8 cellular contexts compared by ENCODE assay signal in genomic region chr14:77760381-77761204, GRCh38. TPM values are rescaled to one million over a fixed set of nuclear protein-coding genes. Genes with fewer than 3 reads are reported as not detected.
DNase-seq lines count a peak whose midpoint lies in the region; ATAC-seq, FAIRE-seq and TF ChIP-seq lines count a peak whose summit lies in the region.

Gene SNW1 (minus strand): TSS chr14:77761156. CDS start chr14:77761127, 29 bp downstream.

- H2AK5ac ChIP-seq in H1 (ENCODE audit: low read depth, low read length), result no peak within 1 kb of the TSS

- peak; percentile 92 for ATAC-seq in GM19035 (IDR thresholded peaks at IDR 0.05; ENCODE audit: unreplicated experiment)
- ATAC-seq in HG03354 (IDR thresholded peaks at IDR 0.05; ENCODE audit: poor library complexity, severe bottlenecking, unreplicated experiment), result peak; percentile 92
- ATAC-seq in memory B cell (ENCODE audit: low read depth), result peak; percentile 89

- no peak within 1 kb of the TSS for H3K23ac ChIP-seq in H1 (ENCODE audit: insufficient read length)

- DNase-seq in BE2C, result peak; percentile 94
- peak; percentile 86 for DNase-seq in NCI-H82 treated with DMSO at 0.1 percent for 48 hours (lab: John Stamatoyannopoulos, UW; ENCODE audit: unreplicated experiment)
- DNase-seq in activated CD8-positive, alpha-beta memory T cell treated with anti-CD3 and anti-CD28 coated beads for 4 hours (ENCODE audit: low read depth in 2 of 2), result peak; percentile 85 to 90
- DNase-seq in H1 (ENCODE audit: low read depth in 1 of 2, low spot score in 2 of 2), result peak; percentile 83 to 88
- peak; percentile 76 to 90 for DNase-seq in memory B cell (ENCODE audit: low spot score in 2 of 2)
- DNase-seq in stimulated activated CD8-positive, alpha-beta memory T cell treated with anti-CD3 and anti-CD28 coated beads, Interleukin-12 subunit alpha, Interleukin-12 subunit beta, amount 100 ng/mL, for 24 hours (ENCODE audit: extremely low read depth), result peak; percentile 79

- no peak within 1 kb of the TSS for H4K91ac ChIP-seq in H1 (replicated peaks; ENCODE audit: insufficient read length, low read length)

- peak within 1 kb of the TSS; percentile 99 for H3K4me3 ChIP-seq in BE2C (ENCODE audit: low read depth, low read length)
- peak within 1 kb of the TSS; percentile 87 to 100 (median 100) for H3K4me3 ChIP-seq in H1 (ENCODE audit: extremely low read depth in 1 of 4, insufficient read depth in 2 of 4, low read depth in 3 of 4, low read length in 4 of 4)

- H3K23me2 ChIP-seq in H1 (ENCODE audit: low read depth, low read length), result peaks cover 5% of the 10 kb centered on the region

- H3K27ac ChIP-seq in H1 (ENCODE audit: low read depth, low read length), result peak within 1 kb of the TSS; percentile 93

- H2BK12ac ChIP-seq in H1 (ENCODE audit: low read depth, low read length), result no peak within 1 kb of the TSS; the same call in 1 of the 2 replicates

- peak within 1 kb of the TSS; percentile 96 for H4K8ac ChIP-seq in H1 (ENCODE audit: extremely low read depth, insufficient read depth, low read length)

- H3K79me2 ChIP-seq in H1 (ENCODE audit: control insufficient read depth in 1 of 2, insufficient read depth in 2 of 2, low read length in 2 of 2), result peaks cover 10 to 46% of the 10 kb centered on the region in 2 experiments

- peak within 1 kb of the TSS; percentile 67 for H2BK5ac ChIP-seq in H1 (ENCODE audit: low read depth, low read length)

- no peak within 1 kb of the TSS for H2BK20ac ChIP-seq in H1 (ENCODE audit: low read length)

- H3K14ac ChIP-seq in H1 (ENCODE audit: insufficient read length), result no peak within 1 kb of the TSS

- H3K4me1 ChIP-seq in BE2C (peaks cover 4% of the 10 kb centered on the region; the same call in 1 of the 2 replicates), H1 (replicated peaks in 1 of 4; ENCODE audit: control insufficient read depth in 3 of 4, insufficient read depth in 4 of 4, low read length in 3 of 4) (peaks cover 1 to 13% (median 7%) of the 10 kb centered on the region in 4 experiments; a peak in 4 of 7 replicates)

- CTCF ChIA-PET in H1 (lab: Charles Lee; ENCODE audit: partially characterized antibody), result interaction anchor here (0.6 to 5.0 kb wide), 15 partner anchors 9 to 102 kb away, joined by 3 to 27 read pairs (median 5); partner anchors contain the start of gene ADCK1

- no peak for TF ChIP-seq EP300 in H1 (IDR thresholded peaks at IDR 0.05; ENCODE audit: borderline replicate concordance in 1 of 2, low read depth in 2 of 2, low read length in 2 of 2)

- peak; percentile 75 for FAIRE-seq in H1 (lab: Jason Lieb, UNC)

- H3K4ac ChIP-seq in H1 (replicated peaks; ENCODE audit: insufficient read length, low read depth, low read length), result no peak within 1 kb of the TSS

- peak within 1 kb of the TSS; percentile 76 for H3K18ac ChIP-seq in H1 (ENCODE audit: extremely low read depth, low read length)

- POLR2A ChIA-PET in H1 (lab: Charles Lee; ENCODE audit: partially characterized antibody), result interaction anchor here (0.6 to 2.2 kb wide), 12 partner anchors 8 to 121 kb away, joined by 3 to 7 read pairs (median 4); partner anchors contain the start of genes ADCK1 and SLIRP

- peak within 1 kb of the TSS; percentile 85 for H4K5ac ChIP-seq in H1 (ENCODE audit: insufficient read length, low read depth, low read length)

- H2BK15ac ChIP-seq in H1 (ENCODE audit: low read length), result 0 out of 2 replicates have a peak within 1 kb of the TSS, but pooled peaks have one; percentile 97

- H3K9me3 Mint-ChIP-seq in memory B cell, result no peaks in the 10 kb centered on the region

- 2% methylated on average over 60 of the region's 60 CpGs; no CpG with 5 or more reads in 1 of the 2 experiments for WGBS in H1 (ENCODE audit: extremely low coverage in 1 of 2, insufficient coverage in 1 of 2, insufficient read length in 1 of 2, insufficient replicate concordance in 2 of 2, low coverage in 1 of 2, low lambda C conversion rate in 2 of 2, missing lambda C conversion rate in 1 of 2), 2 experiments

- peak within 1 kb of the TSS; percentile 74 to 98 (median 93) for H3K9ac ChIP-seq in H1 (replicated peaks in 1 of 4; ENCODE audit: extremely low read depth in 1 of 4, low read depth in 3 of 4, low read length in 3 of 4)

- TF ChIP-seq RAD21 in H1 (IDR thresholded peaks at IDR 0.05 in 1 of 2, conservative IDR thresholded peaks at IDR 0.05 in 1 of 2; ENCODE audit: low read depth in 2 of 2, low read length in 2 of 2), result no peak

- H3K27ac Mint-ChIP-seq in memory B cell, result peak within 1 kb of the TSS; percentile 97

- peaks cover 8% of the 10 kb centered on the region for H3K36me3 Mint-ChIP-seq in memory B cell

- TF ChIP-seq POLR2A in H1 (IDR thresholded peaks at IDR 0.05; ENCODE audit: control extremely low read depth in 1 of 2, low read depth in 2 of 2, low read length in 2 of 2), result peak; percentile 59 to 79

- peak within 1 kb of the TSS; percentile 86 to 93 for H3K4me2 ChIP-seq in H1 (ENCODE audit: insufficient read depth in 1 of 2, low read depth in 2 of 2, low read length in 2 of 2)

- peak within 1 kb of the TSS; percentile 99 for H2AFZ ChIP-seq in H1 (ENCODE audit: low read length)

- H3K27me3 Mint-ChIP-seq in memory B cell, result no peaks in the 10 kb centered on the region

- no peak within 1 kb of the TSS for H2BK120ac ChIP-seq in H1 (replicated peaks; ENCODE audit: low read depth, low read length)

- H3K4me1 Mint-ChIP-seq in memory B cell, result peaks cover 19% of the 10 kb centered on the region

- H3K56ac ChIP-seq in H1 (replicated peaks; ENCODE audit: insufficient read length, low read depth, low read length), result peak within 1 kb of the TSS; percentile 52

- H3K79me1 ChIP-seq in H1 (ENCODE audit: low read depth, low read length), result peaks cover 4% of the 10 kb centered on the region; the same call in 1 of the 2 replicates

- H3K27me3 ChIP-seq in BE2C (no peaks in the 10 kb centered on the region), H1 (replicated peaks in 1 of 4; ENCODE audit: control insufficient read depth in 3 of 4, extremely low read depth in 1 of 4, insufficient read depth in 3 of 4, low read length in 3 of 4) (no peaks in the 10 kb centered on the region)

- peaks cover 12% of the 10 kb centered on the region for H3K36me3 ChIP-seq in BE2C
- peaks cover 0 to 5% (median 0%) of the 10 kb centered on the region in 4 experiments; a peak in 2 of 8 replicates for H3K36me3 ChIP-seq in H1 (ENCODE audit: control insufficient read depth in 2 of 4, insufficient read depth in 4 of 4, low read length in 3 of 4)

- TF ChIP-seq CTCF in BE2C (IDR thresholded peaks at IDR 0.05; ENCODE audit: low read depth, low read length), result no peak
- no peak for TF ChIP-seq CTCF in H1 (IDR thresholded peaks at IDR 0.05; ENCODE audit: control extremely low read depth in 1 of 3, insufficient read depth in 1 of 3, low read depth in 1 of 3, low read length in 3 of 3)

- peaks cover 0 to 9% of the 10 kb centered on the region in 2 experiments for H4K20me1 ChIP-seq in H1 (replicated peaks in 1 of 2; ENCODE audit: control insufficient read depth in 1 of 2, insufficient read depth in 2 of 2, low read length in 2 of 2)

- H3K4me3 Mint-ChIP-seq in memory B cell, result peak within 1 kb of the TSS; percentile 94

- H3K9me3 ChIP-seq in BE2C (no peaks in the 10 kb centered on the region; the same call in 1 of the 2 replicates), H1 (ENCODE audit: insufficient read depth in 2 of 2, low read depth in 1 of 2, low read length in 1 of 2) (no peaks in the 10 kb centered on the region)

TF ChIP-seq in H1, 55 proteins besides CTCF, POLR2A, EP300 and RAD21 (continues in another document):
- TF ChIP-seq SIN3A (conservative IDR thresholded peaks at IDR 0.05 in 1 of 2, IDR thresholded peaks at IDR 0.05 in 1 of 2; ENCODE audit: low read depth in 1 of 2, low read length in 2 of 2), result peak in 1 of 2 experiments; percentile 52; a peak in 2 of 4 replicates
- TF ChIP-seq TBP (IDR thresholded peaks at IDR 0.05; ENCODE audit: low read depth, low read length), result peak; percentile 49
- TF ChIP-seq CHD2 (IDR thresholded peaks at IDR 0.05; ENCODE audit: low read length), result no peak
- 0 out of 2 replicates have a peak, but pooled peaks have one; percentile 36 for TF ChIP-seq SP4 (IDR thresholded peaks at IDR 0.05; ENCODE audit: low read length)
- no peak for TF ChIP-seq RXRA (IDR thresholded peaks at IDR 0.05; ENCODE audit: insufficient read depth, low read depth, low read length)
- no peak; a peak in 1 of 4 replicates for TF ChIP-seq HDAC2 (IDR thresholded peaks at IDR 0.05; ENCODE audit: borderline replicate concordance in 1 of 2, low read depth in 2 of 2, low read length in 2 of 2)
- peak; percentile 27 for TF ChIP-seq KDM4A (IDR thresholded peaks at IDR 0.05; ENCODE audit: low read depth, low read length, severe bottlenecking)
- TF ChIP-seq MAX (IDR thresholded peaks at IDR 0.05), result 0 out of 2 replicates have a peak, but pooled peaks have one; percentile 19
- 0 out of 2 replicates have a peak, but pooled peaks have one; percentile 25 for TF ChIP-seq ATF2 (IDR thresholded peaks at IDR 0.05; ENCODE audit: low read length)
- no peak for TF ChIP-seq KDM1A (IDR thresholded peaks at IDR 0.05; ENCODE audit: borderline replicate concordance, low read length)

RNA-seq across cellular contexts. Expression of gene SNW1, which starts in this region (rescaled TPM):
- 111 TPM for polyA plus RNA-seq in BE2C (2012; ENCODE audit: insufficient read depth, insufficient read length, low read depth)
- total RNA-seq in H1 (2021; fragmentation: NEBNext Ultra II Directional; extraction: Animal tissue kit (Norgen Biotek cat#: 25700)), result 79.2 and 88.8 TPM in 2 replicates
- polyA plus RNA-seq in H1 (2011; rRNA removed), result 7.3 and 13.2 TPM in 2 replicates
- polyA plus RNA-seq in H1 (2011; cell fraction: cytosol; rRNA removed), result 26.9 TPM
- polyA plus RNA-seq in H1 (2011; cell fraction: nucleus; rRNA removed), result 13.8 TPM
- 47.1 to 108 TPM (median 53.4 TPM) in 4 replicates for polyA plus RNA-seq in H1 (2012, experiment 1 of 2)
- polyA plus RNA-seq in H1 (2012, experiment 2 of 2), result 13.5 TPM
- 83.4 TPM for polyA plus RNA-seq in H1 (2013, experiment 1 of 2)
- polyA plus RNA-seq in H1 (2013, experiment 2 of 2), result 83.0 TPM
- polyA minus RNA-seq in H1 (2011; rRNA and poly(A)+ RNA removed), result 31.7 and 35.0 TPM in 2 replicates
- polyA minus RNA-seq in H1 (2011; cell fraction: cytosol; rRNA and poly(A)+ RNA removed), result 19.2 TPM
- polyA minus RNA-seq in H1 (2011; cell fraction: nucleus; rRNA and poly(A)+ RNA removed), result 25.2 TPM

Comparison
In these comparisons a context has a peak if more than half of its experiments do, and no peak if none do; other contexts are left out.
1. Peak in every context shown above with its lines: DNase-seq, ATAC-seq, H3K4me3 ChIP-seq and H3K27ac ChIP-seq.